20 cellular contexts compared by ENCODE assay signal in genomic region chr12:117412465-117413190, GRCh38. TPM values are rescaled to one million over a fixed set of nuclear protein-coding genes. Genes with fewer than 3 reads are reported as not detected.
A peak's percentile ranks its signal among the peaks of the same experiment; 100 is the strongest.
DNase-seq lines count a peak whose midpoint lies in the region; ATAC-seq and TF ChIP-seq lines count a peak whose summit lies in the region.
"Had no signal": no experiment of that assay in that cellular context is flagged by ENCODE, and none has a peak within 500 bp of the region (broad histone marks: within the 10 kb centered on the region; RNA-seq: fewer than 3 reads in every experiment).

No MANE protein-coding gene starts in this region.

- TF ChIP-seq CTCF in nephron progenitor cell (IDR thresholded peaks at IDR 0.05) (no peak), upper lobe of right lung (IDR thresholded peaks at IDR 0.05) (no peak), lower lobe of right lung (IDR thresholded peaks at IDR 0.05) (no peak)

- intact Hi-C loops in left cardiac atrium (cut with DNase I) (no loop called here), upper lobe of right lung (cut with DNase I) (no loop called here), lower lobe of right lung (cut with DNase I) (no loop called here)

- no peaks in the 10 kb centered on the region for H3K9me3 Mint-ChIP-seq in nephron progenitor cell
- H3K9me3 Mint-ChIP-seq: CD8-positive, alpha-beta T cell had no signal

- peaks cover 25% of the 10 kb centered on the region for H3K27me3 Mint-ChIP-seq in nephron progenitor cell (ENCODE audit: low read depth, poor library complexity)

- H3K36me3 ChIP-seq in MG63 (no peaks in the 10 kb centered on the region), upper lobe of right lung (no peaks in the 10 kb centered on the region), lower lobe of right lung (no peaks in the 10 kb centered on the region)
- H3K36me3 ChIP-seq: BLaER1 treated with 17β-estradiol and CSF1 and Interleukin-3, amounts not matched to agents 10 nM and 100 nM had no signal

- H3K4me1 ChIP-seq in upper lobe of right lung = peaks cover 10% of the 10 kb centered on the region
- H3K4me1 ChIP-seq in lower lobe of right lung = peaks cover 17% of the 10 kb centered on the region

- no peak overlapping the region for H3K27ac ChIP-seq in upper lobe of right lung
- H3K27ac ChIP-seq in lower lobe of right lung = no peak overlapping the region
- H3K27ac ChIP-seq: BLaER1 treated with 17β-estradiol and CSF1 and Interleukin-3, amounts not matched to agents 10 nM and 100 nM; GM23248 had no signal

- H3K27ac Mint-ChIP-seq in nephron progenitor cell = peak overlapping the region; percentile 51
- H3K27ac Mint-ChIP-seq: CD8-positive, alpha-beta T cell had no signal

- H3K27me3 ChIP-seq in MG63 (no peaks in the 10 kb centered on the region), upper lobe of right lung (no peaks in the 10 kb centered on the region), lower lobe of right lung (ENCODE audit: low read depth) (no peaks in the 10 kb centered on the region)
- H3K27me3 ChIP-seq: BLaER1 treated with 17β-estradiol and CSF1 and Interleukin-3, amounts not matched to agents 10 nM and 100 nM had no signal

- H3K9me3 ChIP-seq in MG63 = no peaks in the 10 kb centered on the region
- H3K9me3 ChIP-seq in upper lobe of right lung = no peaks in the 10 kb centered on the region
- no peaks in the 10 kb centered on the region for H3K9me3 ChIP-seq in lower lobe of right lung
- H3K9me3 ChIP-seq: BLaER1 treated with 17β-estradiol and CSF1 and Interleukin-3, amounts not matched to agents 10 nM and 100 nM had no signal

- H3K4me3 ChIP-seq in MG63 = no peak overlapping the region
- H3K4me3 ChIP-seq in upper lobe of right lung = no peak overlapping the region
- H3K4me3 ChIP-seq in lower lobe of right lung = no peak overlapping the region
- H3K4me3 ChIP-seq: BLaER1 treated with 17β-estradiol and CSF1 and Interleukin-3, amounts not matched to agents 10 nM and 100 nM; GM23248; K562 had no signal

- H3K36me3 Mint-ChIP-seq in nephron progenitor cell (ENCODE audit: low read depth) = no peaks in the 10 kb centered on the region
- H3K36me3 Mint-ChIP-seq: CD8-positive, alpha-beta T cell had no signal

- ATAC-seq in left cardiac atrium (peak; percentile 45 to 82), upper lobe of right lung (no peak), HG03520 (IDR thresholded peaks at IDR 0.05; ENCODE audit: unreplicated experiment) (no peak), HG03175 (IDR thresholded peaks at IDR 0.05; ENCODE audit: unreplicated experiment) (no peak), lower lobe of right lung (no peak)
- ATAC-seq: CD8-positive, alpha-beta T cell; K562; Panc1 had no signal

- DNase-seq in MG63 = peak; percentile 65
- peak; percentile 29 for DNase-seq in left cardiac atrium
- no peak for DNase-seq in nephron progenitor cell
- DNase-seq in upper lobe of right lung = peak; percentile 36
- no peak for DNase-seq in lower lobe of right lung
- DNase-seq: CD8-positive, alpha-beta T cell; DMS53; EL; GM23248; HCEC 1CT; MV-4-11; NCI-H187 treated with DMSO at 0.1 percent for 48 hours; NCI-H345; NCI-H526 treated with DMSO at 0.1 percent for 48 hours had no signal

- H3K4me3 Mint-ChIP-seq in nephron progenitor cell = no peak overlapping the region
- H3K4me3 Mint-ChIP-seq: CD8-positive, alpha-beta T cell had no signal

- H3K4me1 Mint-ChIP-seq in nephron progenitor cell = peaks cover 28% of the 10 kb centered on the region

RNA-seq across cellular contexts. Expression of gene NOS1, which starts 51.2 kb away (rescaled TPM):
- not detected in 2 replicates for total RNA-seq in MG63 (2014; rRNA removed; shearing (Covaris generic); ENCODE audit: low replicate concordance)
- total RNA-seq in left cardiac atrium = under 1 TPM; 0.06 to 0.89 TPM
- total RNA-seq in upper lobe of right lung = 4.9 TPM
- 3.5 TPM for total RNA-seq in lower lobe of right lung
- total RNA-seq: CD8-positive, alpha-beta T cell; GM23248; K562; SK-MEL-5 had no signal

Comparison
In these comparisons a context has a peak if more than half of its experiments do, and no peak if none do; other contexts are left out.
1. DNase-seq: peak in MG63 (single experiment), left cardiac atrium (single experiment) and upper lobe of right lung (single experiment); none in nephron progenitor cell (single experiment) and lower lobe of right lung (single experiment).
2. ATAC-seq: peak in left cardiac atrium (2 of 2); none in upper lobe of right lung (single experiment), HG03520 (single experiment), HG03175 (single experiment) and lower lobe of right lung (0 of 2).